Comparison of ENCODE assay signal across 12 cellular contexts in genomic region chr19:1789282-1790020, GRCh38. TPM values are rescaled to one million over a fixed set of nuclear protein-coding genes. Genes with fewer than 3 reads are reported as not detected.
DNase-seq lines count a peak whose midpoint lies in the region; ATAC-seq and TF ChIP-seq lines count a peak whose summit lies in the region.
"Had no signal": no experiment of that assay in that cellular context is flagged by ENCODE, and none has a peak within 500 bp of the region (broad histone marks: within the 10 kb centered on the region; RNA-seq: fewer than 3 reads in every experiment).

No MANE protein-coding gene starts in this region.

- H3F3A ChIP-seq in GM23338 (replicated peaks; ENCODE audit: low read depth) (peaks cover 7% of the 10 kb centered on the region; the same call in 1 of the 2 replicates), PC-9 (ENCODE audit: insufficient read depth, low read depth) (no peaks in the 10 kb centered on the region)

- H3K27ac Mint-ChIP-seq in GM23338: no peak overlapping the region
- no peak overlapping the region for H3K27ac Mint-ChIP-seq in mesothelial cell of epicardium
- H3K27ac Mint-ChIP-seq: activated B cell treated with CpG ODN at 0.5 μM for 24 hours had no signal

- DNase-seq in GM23338 (ENCODE audit: low spot score): no peak
- peak in 1 of 2 experiments; percentile 17 for DNase-seq in PC-9
- DNase-seq in hepatocyte (ENCODE audit: low spot score): no peak
- DNase-seq in trophoblast cell: no peak
- DNase-seq in NCI-H2171 (lab: John Stamatoyannopoulos, UW): no peak
- DNase-seq in mesothelial cell of epicardium (ENCODE audit: low spot score in 2 of 2, unreplicated experiment in 2 of 2): no peak
- no peak for DNase-seq in KG1 (lab: John Stamatoyannopoulos, UW)

- no TSS peak for BruUV-seq in PC-9 (replicated peaks; lab: Mats Ljungman, UMichigan)

- peak; percentile 12 for ATAC-seq in GM23338

- 0 out of 2 replicates have a peak, but pooled peaks cover 4% of the 10 kb centered on the region for H3K4me1 ChIP-seq in GM23338 (ENCODE audit: insufficient read depth)
- H3K4me1 ChIP-seq in PC-9 (replicated peaks; ENCODE audit: insufficient read depth): no peaks in the 10 kb centered on the region
- peaks cover 5% of the 10 kb centered on the region for H3K4me1 ChIP-seq in hepatocyte (ENCODE audit: insufficient read depth)
- peaks cover 0 to 3% of the 10 kb centered on the region in 2 experiments for H3K4me1 ChIP-seq in trophoblast cell (ENCODE audit: control insufficient read depth in 1 of 2, insufficient read depth in 2 of 2, low read length in 2 of 2)

- H4K20me1 ChIP-seq in GM23338 (replicated peaks; ENCODE audit: insufficient read depth) (no peaks in the 10 kb centered on the region), PC-9 (ENCODE audit: insufficient read depth) (no peaks in the 10 kb centered on the region), hepatocyte (ENCODE audit: insufficient read depth, poor library complexity, severe bottlenecking) (no peaks in the 10 kb centered on the region)

- H2AFZ ChIP-seq in GM23338: peak overlapping the region; percentile 63; the same call in 1 of the 2 replicates
- no peak overlapping the region; the same call in 1 of the 2 replicates for H2AFZ ChIP-seq in PC-9
- H2AFZ ChIP-seq in hepatocyte: no peak overlapping the region
- H2AFZ ChIP-seq in trophoblast cell (ENCODE audit: insufficient read depth, low read length, poor library complexity): no peak overlapping the region

- H3K27me3 ChIP-seq in GM23338 (ENCODE audit: insufficient read depth) (peaks cover 18% of the 10 kb centered on the region), PC-9 (ENCODE audit: insufficient read depth, low read depth) (no peaks in the 10 kb centered on the region), hepatocyte (peaks cover 15% of the 10 kb centered on the region), trophoblast cell (ENCODE audit: insufficient read depth, low read length) (no peaks in the 10 kb centered on the region)

- no peaks in the 10 kb centered on the region for H3K36me3 ChIP-seq in GM23338 (ENCODE audit: insufficient read depth)
- H3K36me3 ChIP-seq in PC-9 (ENCODE audit: low read depth): no peaks in the 10 kb centered on the region
- H3K36me3 ChIP-seq in hepatocyte (replicated peaks; ENCODE audit: insufficient read depth, low read depth): no peaks in the 10 kb centered on the region
- H3K36me3 ChIP-seq in trophoblast cell (ENCODE audit: control insufficient read depth in 1 of 2, insufficient read depth in 2 of 2, low read length in 2 of 2): no peaks in the 10 kb centered on the region

- H4K12ac ChIP-seq in trophoblast cell (ENCODE audit: low read depth, low read length): no peak overlapping the region

- H2BK12ac ChIP-seq in trophoblast cell (ENCODE audit: low read length): no peak overlapping the region

- TF ChIP-seq CTCF in GM23338 (conservative IDR thresholded peaks at IDR 0.05; ENCODE audit: low read depth in 2 of 2): no peak
- TF ChIP-seq CTCF in PC-9 (conservative IDR thresholded peaks at IDR 0.05): no peak
- no peak for TF ChIP-seq CTCF in hepatocyte (IDR thresholded peaks at IDR 0.05; ENCODE audit: poor library complexity)
- no peak for TF ChIP-seq CTCF in mesothelial cell of epicardium (IDR thresholded peaks at IDR 0.05; ENCODE audit: unreplicated experiment)

- POLR2A ChIA-PET in PC-9 (lab: Charles Lee; ENCODE audit: unreplicated experiment): no interaction called here

- H3K14ac ChIP-seq in trophoblast cell (ENCODE audit: low read length): no peak overlapping the region

- intact Hi-C loops in PC-9 (cut with micrococcal nuclease; ENCODE audit: unreplicated experiment): loop anchor here (10.0 kb wide), 1 partner anchor 245 kb away; no protein-coding TSS in a partner anchor

- H3K4me2 ChIP-seq in GM23338 (peak overlapping the region; percentile 74), PC-9 (peak overlapping the region; percentile 51), hepatocyte (peak overlapping the region; percentile 74), trophoblast cell (ENCODE audit: low read length) (peak overlapping the region; percentile 19)

- H3K9me2 ChIP-seq in GM23338 (ENCODE audit: insufficient read depth) (no peaks in the 10 kb centered on the region), PC-9 (ENCODE audit: insufficient read depth) (no peaks in the 10 kb centered on the region), hepatocyte (replicated peaks; ENCODE audit: insufficient read depth) (no peaks in the 10 kb centered on the region)

- H2BK5ac ChIP-seq in trophoblast cell (ENCODE audit: low read depth, low read length, poor library complexity): no peak overlapping the region

- H3K9me3 Mint-ChIP-seq in GM23338: peaks cover 12% of the 10 kb centered on the region; the same call in 2 of the 3 replicates
- H3K9me3 Mint-ChIP-seq in mesothelial cell of epicardium: no peaks in the 10 kb centered on the region
- H3K9me3 Mint-ChIP-seq: activated B cell treated with CpG ODN at 0.5 μM for 24 hours, neural crest cell had no signal

- no peak overlapping the region for H3K4ac ChIP-seq in trophoblast cell (ENCODE audit: low read depth, low read length)

- no peak overlapping the region for H3K9ac ChIP-seq in trophoblast cell (ENCODE audit: low read length)

- peak overlapping the region; percentile 19; the same call in 2 of the 3 replicates for H3K4me3 Mint-ChIP-seq in GM23338
- H3K4me3 Mint-ChIP-seq in mesothelial cell of epicardium: no peak overlapping the region
- H3K4me3 Mint-ChIP-seq: activated B cell treated with CpG ODN at 0.5 μM for 24 hours, neural crest cell had no signal

- H3K79me2 ChIP-seq in GM23338 (replicated peaks; ENCODE audit: insufficient read depth) (no peaks in the 10 kb centered on the region), PC-9 (ENCODE audit: low read depth) (no peaks in the 10 kb centered on the region), hepatocyte (no peaks in the 10 kb centered on the region), trophoblast cell (ENCODE audit: control insufficient read depth, insufficient read depth, low read length, poor library complexity) (no peaks in the 10 kb centered on the region)

- no peak overlapping the region for H4K91ac ChIP-seq in trophoblast cell (ENCODE audit: low read depth, low read length)

- CTCF ChIA-PET in PC-9 (lab: Charles Lee): interaction anchor here (0.6 kb wide), 1 partner anchor 196 kb away, joined by 21 read pairs; the partner anchor contains the start of gene MBD3

- no peak overlapping the region for H4K8ac ChIP-seq in trophoblast cell (ENCODE audit: low read depth, low read length)

- H3K4me1 Mint-ChIP-seq in GM23338 (peaks cover 5% of the 10 kb centered on the region), mesothelial cell of epicardium (no peaks in the 10 kb centered on the region)
- H3K4me1 Mint-ChIP-seq: activated B cell treated with CpG ODN at 0.5 μM for 24 hours, neural crest cell had no signal

- no peaks in the 10 kb centered on the region for H3K79me1 ChIP-seq in trophoblast cell (ENCODE audit: low read length)

- H2AK5ac ChIP-seq in trophoblast cell (ENCODE audit: low read length): no peak overlapping the region

- no peak overlapping the region for H2BK120ac ChIP-seq in trophoblast cell (ENCODE audit: insufficient read depth, low read length, poor library complexity)

- H3K27me3 Mint-ChIP-seq in GM23338 (ENCODE audit: insufficient read depth, low read depth, poor library complexity) (peaks cover 16% of the 10 kb centered on the region), mesothelial cell of epicardium (ENCODE audit: low read depth) (peaks cover 66% of the 10 kb centered on the region)

- H3K36me3 Mint-ChIP-seq in GM23338 (ENCODE audit: low read depth) (no peaks in the 10 kb centered on the region), mesothelial cell of epicardium (no peaks in the 10 kb centered on the region)

- no peak overlapping the region for H3K23ac ChIP-seq in trophoblast cell (ENCODE audit: low read length)

- H3K4me3 ChIP-seq in GM23338 (peak overlapping the region; percentile 57), PC-9 (no peak overlapping the region; the same call in 1 of the 2 replicates), hepatocyte (no peak overlapping the region), trophoblast cell (ENCODE audit: low read depth, low read length) (no peak overlapping the region)

- H3K18ac ChIP-seq in trophoblast cell (ENCODE audit: low read length): no peak overlapping the region

- H3K9me3 ChIP-seq in PC-9 (ENCODE audit: insufficient read depth, low read depth) (no peaks in the 10 kb centered on the region), hepatocyte (ENCODE audit: low read depth) (no peaks in the 10 kb centered on the region), trophoblast cell (ENCODE audit: insufficient read depth, low read depth, low read length) (peaks cover 16% of the 10 kb centered on the region)

- 6% methylated on average over 44 of the region's 58 CpGs for WGBS in hepatocyte (ENCODE audit: low lambda C conversion rate, missing lambda C conversion rate)
- WGBS in trophoblast cell (ENCODE audit: extremely low coverage, insufficient coverage, insufficient read length): no CpG with 5 or more reads among the region's 58 CpGs

- H3K27ac ChIP-seq in GM23338 (ENCODE audit: low read depth) (no peak overlapping the region), PC-9 (no peak overlapping the region), hepatocyte (no peak overlapping the region), trophoblast cell (ENCODE audit: low read depth, low read length) (no peak overlapping the region)

RNA-seq across cellular contexts. Expression of gene ATP8B3, which starts 22.6 kb away (rescaled TPM):
- total RNA-seq in GM23338 (2014; rRNA removed; shearing (Covaris generic)): 2.8 and 6.0 TPM in 2 replicates
- polyA plus RNA-seq in GM23338 (2016; fragmentation: Nextera tagmentation; extraction: Ambion mirVana) (1.7 and 2.1 TPM in 2 replicates), hepatocyte (2.4 and 3.1 TPM in 2 replicates)
- total RNA-seq in PC-9 (2021) (8.3 and 9.0 TPM in 2 replicates), hepatocyte (1.4 and 1.7 TPM in 2 replicates), mesothelial cell of epicardium (2.2 to 2.4 TPM (median 2.3 TPM) in 3 replicates)
- polyA plus RNA-seq in trophoblast cell (2013): 0.94 and 0.97 TPM in 2 replicates

RNA-seq across cellular contexts. Expression of gene ONECUT3, which starts 36.1 kb away (rescaled TPM):
- total RNA-seq in GM23338 (2014; rRNA removed; shearing (Covaris generic)): not detected in 2 replicates
- not detected in 2 replicates for polyA plus RNA-seq in GM23338 (2016; fragmentation: Nextera tagmentation; extraction: Ambion mirVana)
- 0.05 TPM in 1 of 2 replicates, not detected in the other for total RNA-seq in PC-9 (2021)
- total RNA-seq in hepatocyte: 0.03 and 0.08 TPM in 2 replicates
- 0.06 and 0.09 TPM in 2 replicates for polyA plus RNA-seq in hepatocyte
- polyA plus RNA-seq in trophoblast cell (2013): not detected in 2 replicates
- not detected in 3 replicates for total RNA-seq in mesothelial cell of epicardium
- total RNA-seq: activated B cell treated with CpG ODN at 0.5 μM for 24 hours, cerebellum, kidney epithelial cell, temporal lobe had no signal

RNA-seq across cellular contexts. Expression of gene REXO1, which starts 58.8 kb away (rescaled TPM):
- total RNA-seq in GM23338 (2014; rRNA removed; shearing (Covaris generic)): 28.4 and 90.1 TPM in 2 replicates
- 20.2 and 23.5 TPM in 2 replicates for polyA plus RNA-seq in GM23338 (2016; fragmentation: Nextera tagmentation; extraction: Ambion mirVana)
- 25.6 and 25.8 TPM in 2 replicates for total RNA-seq in PC-9 (2021)
- total RNA-seq in hepatocyte: 13.2 and 13.4 TPM in 2 replicates
- polyA plus RNA-seq in hepatocyte: 22.8 and 26.2 TPM in 2 replicates
- polyA plus RNA-seq in trophoblast cell (2013): 24.5 and 26.8 TPM in 2 replicates
- total RNA-seq in mesothelial cell of epicardium: 41.6 to 46.6 TPM (median 44.3 TPM) in 3 replicates

Comparison
In these comparisons a context has a peak if more than half of its experiments do, and no peak if none do; other contexts are left out.
1. H3K4me2 ChIP-seq: peak in every context shown above with its lines; median percentile 74 in GM23338; 74 in hepatocyte; 51 in PC-9; 19 in trophoblast cell.